Comparison of ENCODE assay signal across 19 cellular contexts in the genomic region with DNA sequence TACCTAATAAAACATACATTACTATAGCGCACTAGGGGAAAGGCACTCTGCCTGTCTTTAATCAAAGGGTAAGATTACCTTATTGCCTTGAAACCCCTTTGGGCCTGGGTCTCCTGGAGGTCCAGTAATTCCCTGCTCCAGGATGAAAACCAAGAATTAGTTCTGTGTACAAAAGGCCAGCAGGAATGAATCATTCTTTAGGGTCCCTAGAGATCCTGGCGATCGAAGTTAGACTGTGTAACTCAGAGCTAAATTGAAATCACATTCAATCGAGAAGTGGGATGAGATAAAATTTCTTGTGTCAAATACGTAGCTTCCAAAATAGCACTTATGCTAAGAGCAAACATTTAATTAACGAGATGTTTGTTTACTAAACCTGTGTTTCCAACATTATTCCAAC. TPM values are rescaled to one million over a fixed set of nuclear protein-coding genes. Genes with fewer than 3 reads are reported as not detected.
A peak's percentile ranks its signal among the peaks of the same experiment; 100 is the strongest.
DNase-seq lines count a peak whose midpoint lies in the region; TF ChIP-seq lines count a peak whose summit lies in the region.
"Had no signal": no experiment of that assay in that cellular context is flagged by ENCODE, and none has a peak within 500 bp of the region (broad histone marks: within the 10 kb centered on the region; RNA-seq: fewer than 3 reads in every experiment).

No MANE protein-coding gene starts in this region.

- H3K27me3 ChIP-seq in neuron (ENCODE audit: insufficient read depth, low read length) (no peaks in the 10 kb centered on the region), suprapubic skin (no peaks in the 10 kb centered on the region)
- H3K27me3 ChIP-seq: uterus had no signal

- TF ChIP-seq EP300 in suprapubic skin (IDR thresholded peaks at IDR 0.05): no peak

- peaks cover 1% of the 10 kb centered on the region for H3K9me3 ChIP-seq in neuron (ENCODE audit: low read length)
- no peaks in the 10 kb centered on the region for H3K9me3 ChIP-seq in suprapubic skin
- H3K9me3 ChIP-seq: uterus had no signal

- H3K4me3 ChIP-seq in neuron (ENCODE audit: low read length): no peak overlapping the region
- H3K4me3 ChIP-seq in suprapubic skin: no peak overlapping the region
- H3K4me3 ChIP-seq: coronary artery, uterus had no signal

- H2AFZ ChIP-seq in neuron (ENCODE audit: low read depth, low read length): peak overlapping the region; percentile 16

- TF ChIP-seq CTCF in suprapubic skin (IDR thresholded peaks at IDR 0.05): no peak

- peaks cover 4% of the 10 kb centered on the region for H3K4me1 ChIP-seq in neuron (ENCODE audit: insufficient read depth, low read length)
- H3K4me1 ChIP-seq in suprapubic skin: no peaks in the 10 kb centered on the region
- H3K4me1 ChIP-seq: uterus had no signal

- whole genome bisulfite sequencing in suprapubic skin: 76% methylated on average over 6 of the region's 6 CpGs

- TF ChIP-seq POLR2A in suprapubic skin (IDR thresholded peaks at IDR 0.05): no peak

- H3K27ac ChIP-seq in suprapubic skin: no peak overlapping the region
- H3K27ac ChIP-seq: coronary artery, RWPE1, uterus had no signal

- peak; percentile 72 for DNase-seq in DMS153 (lab: John Stamatoyannopoulos, UW)
- DNase-seq in NCI-H128 (lab: John Stamatoyannopoulos, UW; ENCODE audit: unreplicated experiment): peak; percentile 39
- DNase-seq in fibroblast of gingiva (ENCODE audit: low read depth): peak; percentile 17
- no peak for DNase-seq in NCI-H526 treated with DMSO at 0.1 percent for 48 hours (lab: John Stamatoyannopoulos, UW)
- DNase-seq in islet precursor cell: no peak
- DNase-seq in suprapubic skin (ENCODE audit: low spot score in 2 of 2): no peak
- DNase-seq: activated CD4-positive, alpha-beta T cell treated with anti-CD3 and anti-CD28 coated beads, Interleukin-2, amount 10 ng/mL, durations not matched to agents 7 days and 5 days; activated naive CD4-positive, alpha-beta T cell treated with anti-CD3 and anti-CD28 coated beads for 36 hours; amygdala; left colon; naive B cell; NCI-H524 treated with DMSO at 0.1 percent for 48 hours; stimulated activated CD4-positive, alpha-beta T cell treated with anti-CD3 and anti-CD28 coated beads, Interleukin-4, amount 100 ng/mL, for 1 hour; uterus had no signal

- H3K36me3 ChIP-seq in neuron (ENCODE audit: insufficient read depth, low read length) (no peaks in the 10 kb centered on the region), suprapubic skin (no peaks in the 10 kb centered on the region)
- H3K36me3 ChIP-seq: uterus had no signal

RNA-seq across cellular contexts. Expression of a gene that starts 29.7 kb away (rescaled TPM):
- total RNA-seq in suprapubic skin: 1 to 10 TPM in 3 of 4 donors, under 1 TPM in 1; 0.85 to 2.9 (median 2.0) TPM
- total RNA-seq: activated CD4-positive, alpha-beta T cell treated with anti-CD3 and anti-CD28 coated beads, Interleukin-2, amount 10 ng/mL, durations not matched to agents 7 days and 5 days; activated naive CD4-positive, alpha-beta T cell treated with anti-CD3 and anti-CD28 coated beads for 36 hours; bronchial epithelial cell; T-helper 2 cell treated with Interferon-gamma antibody and Interleukin-4, amounts not matched to agents 100 ng/mL and 5 ng/mL, for 36 hours had no signal

Comparison
In these comparisons a context has a peak if more than half of its experiments do, and no peak if none do; other contexts are left out.
1. DNase-seq: peak in DMS153 (single experiment), NCI-H128 (single experiment) and fibroblast of gingiva (single experiment); none in NCI-H526 treated with DMSO at 0.1 percent for 48 hours (single experiment), islet precursor cell (single experiment) and suprapubic skin (0 of 2).